ENCODE assay signal across 13 cellular contexts in genomic region chr22:41844036-41844435, GRCh38. TPM values are rescaled to one million over a fixed set of nuclear protein-coding genes. Genes with fewer than 3 reads are reported as not detected.
DNase-seq lines count a peak whose midpoint lies in the region; ATAC-seq and TF ChIP-seq lines count a peak whose summit lies in the region.
"Had no signal": no experiment of that assay in that cellular context is flagged by ENCODE, and none has a peak within 500 bp of the region (broad histone marks: within the 10 kb centered on the region; RNA-seq: fewer than 3 reads in every experiment).

No MANE protein-coding gene starts in this region.

- H3K27ac ChIP-seq in RWPE2 (ENCODE audit: poor library complexity, severe bottlenecking) (peak overlapping the region; percentile 35), esophagus (ENCODE audit: low read depth in 2 of 2, low read length in 1 of 2) (peak overlapping the region; percentile 74 to 79), stomach (peak overlapping the region; percentile 43 to 84 (median 74))

- no peaks in the 10 kb centered on the region for H3K27me3 Mint-ChIP-seq in activated T-cell treated with anti-CD3 and anti-CD28 coated beads, Interleukin-2, amount 50 U/mL, for 72 hours (ENCODE audit: low read depth)
- H3K27me3 Mint-ChIP-seq: activated CD4-positive, alpha-beta T cell treated with anti-CD3 and anti-CD28 coated beads, Interleukin-2, amount 10 ng/mL, durations not matched to agents 7 days and 5 days; activated naive CD4-positive, alpha-beta T cell treated with anti-CD3 and anti-CD28 coated beads, Interleukin-2, amount 10 ng/mL, durations not matched to agents 7 days and 5 days had no signal

- no peak for TF ChIP-seq POLR2A in stomach (IDR thresholded peaks at IDR 0.05)

- H3K9me3 ChIP-seq in RWPE2 (ENCODE audit: severe bottlenecking) = no peaks in the 10 kb centered on the region
- no peaks in the 10 kb centered on the region for H3K9me3 ChIP-seq in esophagus (ENCODE audit: control insufficient read depth in 2 of 2, insufficient read depth in 1 of 2, low read depth in 1 of 2, low read length in 1 of 2)
- H3K9me3 ChIP-seq in stomach = no peaks in the 10 kb centered on the region
- H3K9me3 ChIP-seq: pancreas had no signal

- H3K4me1 ChIP-seq in RWPE2 (ENCODE audit: insufficient read depth, poor library complexity, severe bottlenecking) (peaks cover 75% of the 10 kb centered on the region), esophagus (ENCODE audit: control insufficient read depth in 2 of 2, insufficient read depth in 2 of 2, low read length in 1 of 2) (peaks cover 3 to 20% of the 10 kb centered on the region in 2 donors), stomach (peaks cover 80 to 97% (median 92%) of the 10 kb centered on the region in 4 donors)

- TF ChIP-seq CTCF in RWPE2 (IDR thresholded peaks at IDR 0.05; ENCODE audit: poor library complexity, severe bottlenecking) (no peak), stomach (IDR thresholded peaks at IDR 0.05) (no peak), GM10266 (IDR thresholded peaks at IDR 0.05; ENCODE audit: control insufficient read depth, insufficient read depth, low read depth, missing control alignments) (no peak)

- peak overlapping the region; percentile 87 for H3K27ac Mint-ChIP-seq in activated T-cell treated with anti-CD3 and anti-CD28 coated beads, Interleukin-2, amount 50 U/mL, for 72 hours
- H3K27ac Mint-ChIP-seq: activated CD4-positive, alpha-beta T cell treated with anti-CD3 and anti-CD28 coated beads, Interleukin-2, amount 10 ng/mL, durations not matched to agents 7 days and 5 days; activated naive CD4-positive, alpha-beta T cell treated with anti-CD3 and anti-CD28 coated beads, Interleukin-2, amount 10 ng/mL, durations not matched to agents 7 days and 5 days had no signal

- intact Hi-C loops in stomach (cut with DNase I; ENCODE audit: low total_unique reads) = no loop called here

- peak overlapping the region; percentile 6 to 64 for H3K4me3 Mint-ChIP-seq in activated T-cell treated with anti-CD3 and anti-CD28 coated beads, Interleukin-2, amount 50 U/mL, for 72 hours
- H3K4me3 Mint-ChIP-seq: activated CD4-positive, alpha-beta T cell treated with anti-CD3 and anti-CD28 coated beads, Interleukin-2, amount 10 ng/mL, durations not matched to agents 7 days and 5 days; activated naive CD4-positive, alpha-beta T cell treated with anti-CD3 and anti-CD28 coated beads, Interleukin-2, amount 10 ng/mL, durations not matched to agents 7 days and 5 days had no signal

- no peak for ATAC-seq in activated T-cell treated with anti-CD3 and anti-CD28 coated beads, Interleukin-2, amount 50 U/mL, for 72 hours (replicated peaks in 1 of 2)
- no peak for ATAC-seq in RWPE2 (ENCODE audit: low read depth)
- no peak for ATAC-seq in HG02642 (IDR thresholded peaks at IDR 0.05; ENCODE audit: poor library complexity, unreplicated experiment)

- H3K4me3 ChIP-seq in RWPE2 (ENCODE audit: severe bottlenecking) = no peak overlapping the region
- H3K4me3 ChIP-seq in esophagus (ENCODE audit: low read depth in 1 of 2, low read length in 2 of 2) = no peak overlapping the region
- no peak overlapping the region for H3K4me3 ChIP-seq in stomach
- H3K4me3 ChIP-seq: pancreas had no signal

- H3K36me3 Mint-ChIP-seq in activated T-cell treated with anti-CD3 and anti-CD28 coated beads, Interleukin-2, amount 50 U/mL, for 72 hours (ENCODE audit: insufficient read depth in 2 of 2) = peaks cover 5 to 7% of the 10 kb centered on the region in 2 donors

- 31 to 47% methylated on average over 1 of the region's 1 CpG for WGBS in esophagus, 2 donors
- 46 to 81% (median 52%) methylated on average over 1 of the region's 1 CpG for WGBS in stomach, 5 donors

- TF ChIP-seq EP300 in stomach (IDR thresholded peaks at IDR 0.05) = no peak

- H3K9me3 Mint-ChIP-seq in activated T-cell treated with anti-CD3 and anti-CD28 coated beads, Interleukin-2, amount 50 U/mL, for 72 hours = no peaks in the 10 kb centered on the region
- H3K9me3 Mint-ChIP-seq: activated CD4-positive, alpha-beta T cell treated with anti-CD3 and anti-CD28 coated beads, Interleukin-2, amount 10 ng/mL, durations not matched to agents 7 days and 5 days; activated naive CD4-positive, alpha-beta T cell treated with anti-CD3 and anti-CD28 coated beads, Interleukin-2, amount 10 ng/mL, durations not matched to agents 7 days and 5 days had no signal

- peaks cover 79% of the 10 kb centered on the region for H3K4me1 Mint-ChIP-seq in activated T-cell treated with anti-CD3 and anti-CD28 coated beads, Interleukin-2, amount 50 U/mL, for 72 hours (ENCODE audit: low read depth)

- peaks cover 76% of the 10 kb centered on the region for H3K36me3 ChIP-seq in RWPE2 (ENCODE audit: low read depth)
- peaks cover 0 to 4% of the 10 kb centered on the region in 2 donors for H3K36me3 ChIP-seq in esophagus (ENCODE audit: control insufficient read depth in 2 of 2, insufficient read depth in 2 of 2, low read length in 1 of 2)
- no peaks in the 10 kb centered on the region for H3K36me3 ChIP-seq in stomach
- H3K36me3 ChIP-seq: pancreas had no signal

- no peak for DNase-seq in activated T-cell treated with anti-CD3 and anti-CD28 coated beads, Interleukin-2, amount 50 U/mL, for 72 hours
- no peak for DNase-seq in activated T-cell treated with anti-CD3 and anti-CD28 coated beads for 4 hours
- DNase-seq in RWPE2 (ENCODE audit: low spot score) = no peak
- DNase-seq in stomach = no peak
- DNase-seq in GM10266 (ENCODE audit: extremely low spot score) = no peak
- DNase-seq in HuH-7 (ENCODE audit: low spot score) = no peak
- DNase-seq: activated CD4-positive, alpha-beta T cell treated with anti-CD3 and anti-CD28 coated beads, Interleukin-2, amount 10 ng/mL, durations not matched to agents 7 days and 5 days; activated naive CD4-positive, alpha-beta T cell treated with anti-CD3 and anti-CD28 coated beads, Interleukin-2, amount 10 ng/mL, durations not matched to agents 7 days and 5 days; DMS79; mesenchymal stem cell had no signal

- H3K27me3 ChIP-seq in RWPE2 (ENCODE audit: insufficient read depth, poor library complexity, severe bottlenecking) (no peaks in the 10 kb centered on the region), esophagus (ENCODE audit: control insufficient read depth in 1 of 2, insufficient read depth in 2 of 2, low read length in 2 of 2) (no peaks in the 10 kb centered on the region), stomach (no peaks in the 10 kb centered on the region)
- H3K27me3 ChIP-seq: pancreas had no signal

RNA-seq across cellular contexts. Expression of gene SREBF2, which starts 11.1 kb away (rescaled TPM):
- total RNA-seq in activated T-cell treated with anti-CD3 and anti-CD28 coated beads, Interleukin-2, amount 50 U/mL, for 72 hours = 100 to 1,000 TPM; 127 to 131 TPM
- polyA plus RNA-seq in esophagus = 10 to 100 TPM; 66.4 to 76.4 TPM
- total RNA-seq in stomach = 100 to 1,000 TPM in 1 of 5 donors, 10 to 100 TPM in 4; 41.3 to 159 (median 91.7) TPM
- 10 to 100 TPM; 12.2 to 48.7 (median 29.8) TPM for polyA plus RNA-seq in stomach

RNA-seq across cellular contexts. Expression of gene CCDC134, which starts 43.6 kb away (rescaled TPM):
- total RNA-seq in activated T-cell treated with anti-CD3 and anti-CD28 coated beads, Interleukin-2, amount 50 U/mL, for 72 hours = 10 to 100 TPM; 18.9 to 23.1 TPM
- polyA plus RNA-seq in esophagus (1 to 10 TPM; 1.5 to 1.9 TPM), stomach (1 to 10 TPM in 2 of 3 donors, not detected in 1; 1.6 to 2.5 TPM)
- 10 to 100 TPM in 2 of 5 donors, 1 to 10 TPM in 2, not detected in 1; 4.9 to 16.5 (median 12.1) TPM for total RNA-seq in stomach
